In genomic region chr5:80764786-80765185, GRCh38 we compare ENCODE assay signal across 29 cellular contexts.
"Had no signal": no experiment of that assay in that cellular context is flagged by ENCODE, and none has a peak within 500 bp of the region (broad histone marks: within the 10 kb centered on the region; RNA-seq: fewer than 3 reads in every experiment).

No MANE protein-coding gene starts in this region.

- ATAC-seq: activated CD8-positive, alpha-beta T cell treated with anti-CD3 and anti-CD28 coated beads for 36 hours; K562; Panc1 had no signal

- H3K36me3 ChIP-seq: ascending aorta had no signal

- H3K4me3 ChIP-seq: ascending aorta, K562, MG63, SJCRH30, SK-N-MC had no signal

- H3K9me3 ChIP-seq: ascending aorta, MG63, SJCRH30 had no signal

- H3K27ac ChIP-seq: ascending aorta, SJCRH30, SK-N-MC had no signal

- DNase-seq: activated CD4-positive, alpha-beta T cell treated with anti-CD3 and anti-CD28 coated beads, Interleukin-2, amount 10 ng/mL, durations not matched to agents 24 days and 14 days; activated CD4-positive, alpha-beta T cell treated with anti-CD3 and anti-CD28 coated beads, Interleukin-2, amount 50 U/mL, for 4 hours; activated CD8-positive, alpha-beta T cell treated with anti-CD3 and anti-CD28 coated beads for 36 hours; activated gamma-delta T cell; activated naive CD4-positive, alpha-beta T cell treated with Interleukin-2 at 50 U/mL for 16 hours; activated naive CD8-positive, alpha-beta T cell treated with anti-CD3 and anti-CD28 coated beads, Interleukin-2, amount 10 ng/mL, durations not matched to agents 7 days and 5 days; activated T-cell treated with anti-CD3 and anti-CD28 coated beads, Interleukin-2, amount 50 U/mL, for 24 hours; amygdala; cerebellar nuclear complex; Karpas-422; MG63; NCI-H1048; NCI-H1105 treated with DMSO at 0.1 percent for 48 hours; NCI-H1436; NCI-H1694; NCI-H1930; NCI-H2081 treated with DMSO at 0.1 percent for 48 hours; NCI-H2171 treated with DMSO at 0.1 percent for 48 hours; NCI-H2227 treated with DMSO at 0.1 percent for 48 hours; NCI-H446; NCI-H510A treated with DMSO at 0.1 percent for 48 hours; NCI-H69; SHP77; T1000 had no signal

- H3K27me3 ChIP-seq: ascending aorta, MG63, SJCRH30 had no signal

- H3K4me1 ChIP-seq: ascending aorta had no signal
